8 cellular contexts compared by ENCODE assay signal in genomic region chr2:157413342-157414035, GRCh38. TPM values are rescaled to one million over a fixed set of nuclear protein-coding genes. Genes with fewer than 3 reads are reported as not detected.
A peak's percentile ranks its signal among the peaks of the same experiment; 100 is the strongest.
DNase-seq lines count a peak whose midpoint lies in the region; ATAC-seq and TF ChIP-seq lines count a peak whose summit lies in the region.

No MANE protein-coding gene starts in this region.

- H3K9me2 ChIP-seq in MM.1S (replicated peaks; ENCODE audit: insufficient read depth, low read length) = no peaks in the 10 kb centered on the region

- no peak overlapping the region for H3K9ac ChIP-seq in MM.1S (ENCODE audit: low read length)

- H3K4me1 Mint-ChIP-seq in progenitor cell of endocrine pancreas (ENCODE audit: low read depth) = peaks cover 8% of the 10 kb centered on the region

- TF ChIP-seq CTCF in neutrophil (IDR thresholded peaks at IDR 0.05) (no peak), MM.1S (IDR thresholded peaks at IDR 0.05; ENCODE audit: low read length) (no peak), progenitor cell of endocrine pancreas (IDR thresholded peaks at IDR 0.05; ENCODE audit: unreplicated experiment) (no peak)

- H3K4me3 Mint-ChIP-seq in progenitor cell of endocrine pancreas (ENCODE audit: low read depth) = no peak overlapping the region

- peak; percentile 68 for DNase-seq in activated CD4-positive, alpha-beta T cell treated with anti-CD3 and anti-CD28 coated beads for 48 hours
- DNase-seq in NCI-H526 treated with DMSO at 0.1 percent for 48 hours (lab: John Stamatoyannopoulos, UW) = no peak
- DNase-seq in medulla oblongata (ENCODE audit: extremely low spot score) = no peak
- no peak for DNase-seq in MM.1S
- no peak for DNase-seq in progenitor cell of endocrine pancreas (ENCODE audit: low spot score, unreplicated experiment)

- H3K4me2 ChIP-seq in MM.1S (ENCODE audit: low read depth, low read length) = no peak overlapping the region

- peak overlapping the region in 1 of 2 experiments; percentile 4 for H3K4me3 ChIP-seq in neutrophil (ENCODE audit: low read depth in 1 of 2, low read length in 1 of 2)
- H3K4me3 ChIP-seq in MM.1S (ENCODE audit: low read length) = no peak overlapping the region

- H4K20me1 ChIP-seq in MM.1S (ENCODE audit: insufficient read depth, low read length) = no peaks in the 10 kb centered on the region

- H3K36me3 ChIP-seq in neutrophil = peaks cover 62% of the 10 kb centered on the region
- peaks cover 25% of the 10 kb centered on the region for H3K36me3 ChIP-seq in MM.1S (replicated peaks; ENCODE audit: insufficient read depth, low read length)

- H3K27me3 ChIP-seq in neutrophil = no peaks in the 10 kb centered on the region
- H3K27me3 ChIP-seq in MM.1S (replicated peaks; ENCODE audit: insufficient read depth, low read length) = no peaks in the 10 kb centered on the region

- H3K27me3 Mint-ChIP-seq in progenitor cell of endocrine pancreas = peaks cover 23% of the 10 kb centered on the region

- H3K27ac ChIP-seq in neutrophil (peak overlapping the region; percentile 97), MM.1S (ENCODE audit: low read length) (no peak overlapping the region)

- H3K79me2 ChIP-seq in MM.1S (ENCODE audit: low read length) = peaks cover 27% of the 10 kb centered on the region

- no peak overlapping the region for H2AFZ ChIP-seq in MM.1S (ENCODE audit: low read length)

- ATAC-seq in GM18870 (IDR thresholded peaks at IDR 0.05; ENCODE audit: unreplicated experiment) (peak; percentile 95), HG02798 (IDR thresholded peaks at IDR 0.05; ENCODE audit: poor library complexity, unreplicated experiment) (peak; percentile 87)

- peaks cover 22% of the 10 kb centered on the region; the same call in 1 of the 2 replicates for H3F3A ChIP-seq in MM.1S (ENCODE audit: insufficient read depth, low read length)

- H3K27ac Mint-ChIP-seq in progenitor cell of endocrine pancreas = no peak overlapping the region

- H3K9me3 ChIP-seq in neutrophil (no peaks in the 10 kb centered on the region), MM.1S (replicated peaks; ENCODE audit: insufficient read depth, low read length) (no peaks in the 10 kb centered on the region; the same call in 1 of the 2 replicates)

- no peaks in the 10 kb centered on the region for H3K9me3 Mint-ChIP-seq in progenitor cell of endocrine pancreas (ENCODE audit: low read depth)

- H3K4me1 ChIP-seq in neutrophil (ENCODE audit: control insufficient read depth in 1 of 2, insufficient read depth in 1 of 2, low read depth in 1 of 2, low read length in 1 of 2) = peaks cover 57 to 63% of the 10 kb centered on the region in 2 experiments
- H3K4me1 ChIP-seq in MM.1S (ENCODE audit: low read length) = no peaks in the 10 kb centered on the region

- no peaks in the 10 kb centered on the region for H3K36me3 Mint-ChIP-seq in progenitor cell of endocrine pancreas (ENCODE audit: insufficient read depth)

RNA-seq across cellular contexts. Expression of gene CYTIP, which starts 30.4 kb away (rescaled TPM):
- 0.14 and 0.27 TPM in 2 replicates for total RNA-seq in progenitor cell of endocrine pancreas
